In the genomic region with DNA sequence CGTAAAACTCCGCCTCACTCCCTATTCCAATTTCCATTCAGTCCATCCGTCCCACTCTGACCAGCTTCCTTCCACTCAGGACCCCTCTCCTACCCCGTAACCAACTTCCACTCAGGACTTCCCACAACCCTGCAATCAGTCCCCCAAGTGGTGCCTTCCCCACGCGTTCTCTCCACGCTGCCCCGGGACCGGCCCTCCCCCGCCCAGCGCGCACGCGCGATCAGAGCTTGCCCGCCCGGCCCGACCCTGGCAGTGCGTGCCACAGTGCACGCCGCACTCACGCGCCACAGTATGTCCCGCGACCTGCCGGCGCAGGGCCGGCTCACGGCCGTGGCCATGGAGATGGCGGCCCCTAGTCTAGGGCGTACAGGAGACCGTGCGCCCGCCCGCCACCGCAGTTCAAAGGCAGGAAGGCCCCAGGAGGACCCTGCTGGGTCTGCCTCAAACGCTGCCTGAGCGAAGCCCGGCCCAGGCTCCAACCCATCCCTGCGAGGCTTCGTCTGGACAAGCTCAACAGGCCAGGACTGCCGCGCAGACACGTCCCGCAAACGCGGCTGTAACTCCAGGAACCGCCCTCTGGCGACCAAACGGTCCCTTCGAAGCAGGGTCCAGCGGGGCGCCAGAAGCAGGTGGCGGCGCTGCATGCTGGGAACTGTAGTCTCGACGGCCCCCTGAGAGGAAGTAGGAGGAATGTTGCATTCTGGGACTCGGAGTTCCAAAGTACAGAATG, we compare ENCODE assay signal across 8 cellular contexts. TPM values are rescaled to one million over a fixed set of nuclear protein-coding genes. Genes with fewer than 3 reads are reported as not detected.
A peak's percentile ranks its signal among the peaks of the same experiment; 100 is the strongest.
DNase-seq lines count a peak whose midpoint lies in the region; ATAC-seq and TF ChIP-seq lines count a peak whose summit lies in the region.

Gene NDC1 (minus strand): TSS at position 373 of the 730 bp plus-strand sequence. CDS start 35 bp downstream, at position 338.

- ATAC-seq in HG03442 (IDR thresholded peaks at IDR 0.05; ENCODE audit: unreplicated experiment) = peak; percentile 86
- peak; percentile 93 for ATAC-seq in activated CD4-positive, alpha-beta T cell treated with anti-CD3 and anti-CD28 coated beads for 36 hours

- CTCF ChIA-PET in activated CD4-positive, alpha-beta T cell treated with anti-CD3 and anti-CD28 coated beads for 36 hours (lab: Charles Lee) = interaction anchor here (0.5 to 1.8 kb wide), 8 partner anchors 19 to 481 kb away, joined by 3 to 6 read pairs (median 4); partner anchors contain the start of genes TCEANC2 and TMEM59

- H3K9me3 Mint-ChIP-seq in activated CD4-positive, alpha-beta T cell treated with anti-CD3 and anti-CD28 coated beads for 36 hours (ENCODE audit: low read depth) = peaks cover 6% of the 10 kb centered on the region

- peak within 1 kb of the TSS; percentile 96 for H3K27ac Mint-ChIP-seq in activated CD4-positive, alpha-beta T cell treated with anti-CD3 and anti-CD28 coated beads for 36 hours

- DNase-seq in Ammon's horn (ENCODE audit: low spot score) = peak; percentile 99
- DNase-seq in GM19238 (ENCODE audit: insufficient read length, low spot score) = peak; percentile 72
- peak; percentile 92 to 96 for DNase-seq in NCI-H524 (lab: John Stamatoyannopoulos, UW)
- DNase-seq in activated CD4-positive, alpha-beta T cell treated with anti-CD3 and anti-CD28 coated beads for 36 hours = peak; percentile 92
- DNase-seq in choroid plexus epithelial cell (ENCODE audit: low read depth) = peak; percentile 97
- peak; percentile 95 for DNase-seq in kidney epithelial cell (ENCODE audit: low read depth)
- DNase-seq in stimulated activated CD4-positive, alpha-beta T cell treated with anti-CD3 and anti-CD28 coated beads, Interleukin-15, amount 100 ng/mL, for 48 hours (ENCODE audit: low read depth in 2 of 2) = peak; percentile 82 to 84

- intact Hi-C loops in activated CD4-positive, alpha-beta T cell treated with anti-CD3 and anti-CD28 coated beads for 36 hours (cut with DNase I, micrococcal nuclease) = loop anchor here (1.0 to 5.0 kb wide), 14 partner anchors 51 to 1783 kb away; partner anchors contain the start of genes PARS2 (in 2 of the 2), TCEANC2 (in 2 of the 2), TMEM59 (in 2 of the 2) and YIPF1 (in 2 of the 2)

- H3K4me1 Mint-ChIP-seq in activated CD4-positive, alpha-beta T cell treated with anti-CD3 and anti-CD28 coated beads for 36 hours = peaks cover 25% of the 10 kb centered on the region

- H3K36me3 ChIP-seq in kidney epithelial cell (ENCODE audit: control insufficient read depth, insufficient read depth, low read length) = no peaks in the 10 kb centered on the region

- H3K4me3 ChIP-seq in choroid plexus epithelial cell (ENCODE audit: low read depth, low read length) (peak within 1 kb of the TSS; percentile 84), kidney epithelial cell (ENCODE audit: low read depth, low read length) (peak within 1 kb of the TSS; percentile 99)

- H3K27me3 Mint-ChIP-seq in activated CD4-positive, alpha-beta T cell treated with anti-CD3 and anti-CD28 coated beads for 36 hours = peaks cover 2% of the 10 kb centered on the region

- POLR2A ChIA-PET in activated CD4-positive, alpha-beta T cell treated with anti-CD3 and anti-CD28 coated beads for 36 hours (lab: Charles Lee) = interaction anchor here (0.6 to 1.8 kb wide), 6 partner anchors 12 to 400 kb away, joined by 3 to 7 read pairs (median 4); partner anchors contain the start of genes TCEANC2, TMEM59 and YIPF1

- H3K4me3 Mint-ChIP-seq in activated CD4-positive, alpha-beta T cell treated with anti-CD3 and anti-CD28 coated beads for 36 hours = peak within 1 kb of the TSS; percentile 100

- H3K36me3 Mint-ChIP-seq in activated CD4-positive, alpha-beta T cell treated with anti-CD3 and anti-CD28 coated beads for 36 hours (ENCODE audit: low read depth) = peaks cover 22% of the 10 kb centered on the region

- H3K27me3 ChIP-seq in kidney epithelial cell (ENCODE audit: control insufficient read depth, insufficient read depth, low read length) = no peaks in the 10 kb centered on the region

- TF ChIP-seq CTCF in choroid plexus epithelial cell (conservative IDR thresholded peaks at IDR 0.05; ENCODE audit: low read depth, low read length) = no peak
- peak; percentile 20 for TF ChIP-seq CTCF in kidney epithelial cell (IDR thresholded peaks at IDR 0.05; ENCODE audit: insufficient read depth, low read length, poor library complexity, severe bottlenecking)

RNA-seq across cellular contexts. Expression of gene NDC1, which starts in this region (rescaled TPM):
- total RNA-seq in activated CD4-positive, alpha-beta T cell treated with anti-CD3 and anti-CD28 coated beads for 36 hours = 10 to 100 TPM; 31.2 to 38.5 TPM
- 22.8 and 24.6 TPM in 2 replicates for total RNA-seq in kidney epithelial cell

Comparison
In these comparisons a context has a peak if more than half of its experiments do, and no peak if none do; other contexts are left out.
1. Peak in every context shown above with its lines: DNase-seq, ATAC-seq and H3K4me3 ChIP-seq.